ENCODE assay signal across 18 cellular contexts in genomic region chr2:143029141-143029540, GRCh38.
"Had no signal": no experiment of that assay in that cellular context is flagged by ENCODE, and none has a peak within 500 bp of the region (broad histone marks: within the 10 kb centered on the region; RNA-seq: fewer than 3 reads in every experiment).

No MANE protein-coding gene starts in this region.

- H3K4me1 Mint-ChIP-seq: brain had no signal

- H3K36me3 Mint-ChIP-seq: activated CD4-positive, alpha-beta memory T cell treated with anti-CD3 and anti-CD28 coated beads for 36 hours; activated naive CD4-positive, alpha-beta T cell treated with anti-CD3 and anti-CD28 coated beads, Interleukin-2, amount 50 U/mL, for 72 hours; brain; natural killer cell treated with Interleukin-12 subunit alpha and Interleukin-12 subunit beta and Interleukin-15 and Interleukin-18, amount 100 ng/mL, for 72 hours; stimulated activated effector memory CD8-positive, alpha-beta T cell treated with anti-CD3 and anti-CD28 coated beads, Interleukin-12 subunit alpha, Interleukin-12 subunit beta, amount 100 ng/mL, for 72 hours had no signal

- H3K79me2 ChIP-seq: hepatocyte had no signal

- DNase-seq: activated CD4-positive, alpha-beta memory T cell treated with anti-CD3 and anti-CD28 coated beads for 36 hours; activated CD4-positive, alpha-beta T cell treated with anti-CD3 and anti-CD28 coated beads for 1 hour; activated effector memory CD4-positive, alpha-beta T cell treated with anti-CD3 and anti-CD28 coated beads, Interleukin-2, amount 50 U/mL, for 16 hours; activated T-cell treated with anti-CD3 and anti-CD28 coated beads, Interleukin-2, amount 50 U/mL, for 24 hours; dermis blood vessel endothelial cell; effector memory CD8-positive, alpha-beta T cell; left lung; mesenchymal stem cell; nucleus accumbens; posterior cingulate gyrus; retina had no signal

- H3K27ac ChIP-seq: epithelial cell of prostate, hepatocyte, left lung, VCaP had no signal

- ATAC-seq: activated naive CD4-positive, alpha-beta T cell treated with anti-CD3 and anti-CD28 coated beads, Interleukin-2, amount 50 U/mL, for 72 hours; effector memory CD8-positive, alpha-beta T cell; left lung; natural killer cell treated with Interleukin-12 subunit alpha and Interleukin-12 subunit beta and Interleukin-15 and Interleukin-18, amount 100 ng/mL, for 72 hours; stimulated activated effector memory CD8-positive, alpha-beta T cell treated with anti-CD3 and anti-CD28 coated beads, Interleukin-12 subunit alpha, Interleukin-12 subunit beta, amount 100 ng/mL, for 72 hours had no signal

- H3K9me3 Mint-ChIP-seq: activated CD4-positive, alpha-beta memory T cell treated with anti-CD3 and anti-CD28 coated beads for 36 hours; activated naive CD4-positive, alpha-beta T cell treated with anti-CD3 and anti-CD28 coated beads, Interleukin-2, amount 50 U/mL, for 72 hours; activated T-cell treated with anti-CD3 and anti-CD28 coated beads, Interleukin-2, amount 50 U/mL, for 24 hours; brain; effector memory CD8-positive, alpha-beta T cell; natural killer cell treated with Interleukin-12 subunit alpha and Interleukin-12 subunit beta and Interleukin-15 and Interleukin-18, amount 100 ng/mL, for 72 hours; stimulated activated effector memory CD8-positive, alpha-beta T cell treated with anti-CD3 and anti-CD28 coated beads, Interleukin-12 subunit alpha, Interleukin-12 subunit beta, amount 100 ng/mL, for 72 hours had no signal

- H3K4me2 ChIP-seq: hepatocyte had no signal

- H3K4me3 Mint-ChIP-seq: activated CD4-positive, alpha-beta memory T cell treated with anti-CD3 and anti-CD28 coated beads for 36 hours; activated T-cell treated with anti-CD3 and anti-CD28 coated beads, Interleukin-2, amount 50 U/mL, for 24 hours; brain; effector memory CD8-positive, alpha-beta T cell; natural killer cell treated with Interleukin-12 subunit alpha and Interleukin-12 subunit beta and Interleukin-15 and Interleukin-18, amount 100 ng/mL, for 72 hours; stimulated activated effector memory CD8-positive, alpha-beta T cell treated with anti-CD3 and anti-CD28 coated beads, Interleukin-12 subunit alpha, Interleukin-12 subunit beta, amount 100 ng/mL, for 72 hours had no signal

- H3K27ac Mint-ChIP-seq: activated CD4-positive, alpha-beta memory T cell treated with anti-CD3 and anti-CD28 coated beads for 36 hours; activated naive CD4-positive, alpha-beta T cell treated with anti-CD3 and anti-CD28 coated beads, Interleukin-2, amount 50 U/mL, for 72 hours; activated T-cell treated with anti-CD3 and anti-CD28 coated beads, Interleukin-2, amount 50 U/mL, for 24 hours; brain; effector memory CD8-positive, alpha-beta T cell; natural killer cell treated with Interleukin-12 subunit alpha and Interleukin-12 subunit beta and Interleukin-15 and Interleukin-18, amount 100 ng/mL, for 72 hours; stimulated activated effector memory CD8-positive, alpha-beta T cell treated with anti-CD3 and anti-CD28 coated beads, Interleukin-12 subunit alpha, Interleukin-12 subunit beta, amount 100 ng/mL, for 72 hours had no signal

- H3K9me3 ChIP-seq: left lung had no signal

- H3K4me3 ChIP-seq: hepatocyte, left lung had no signal

- H2AFZ ChIP-seq: hepatocyte had no signal
